1 cellular context compared by ENCODE assay signal in the genomic region with DNA sequence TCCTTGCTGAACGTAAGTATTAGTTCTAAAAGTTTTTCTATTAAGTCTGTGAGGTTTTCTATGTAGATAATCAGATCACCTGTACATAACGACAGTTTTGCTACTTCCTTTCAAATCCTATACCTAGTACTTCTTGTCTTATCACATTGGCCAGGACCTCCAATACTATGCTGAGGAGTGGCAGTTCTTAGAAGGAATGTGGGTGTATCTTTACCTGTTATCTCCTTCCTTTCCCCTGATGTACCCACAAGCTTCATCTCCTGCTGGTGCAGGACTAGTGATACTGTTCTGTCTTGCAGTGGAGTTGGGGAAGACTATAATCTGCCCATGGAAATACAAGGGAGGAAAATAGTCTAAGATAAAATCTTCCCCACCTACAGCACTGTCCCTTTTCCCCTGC.
A peak's percentile ranks its signal among the peaks of the same experiment; 100 is the strongest.
TF ChIP-seq lines count a peak whose summit lies in the region.

No MANE protein-coding gene starts in this region.

TF ChIP-seq in K562, 482 proteins besides CTCF, POLR2A, EP300 and RAD21 (continued from another document and continues in another):
- TF ChIP-seq, protein P1, sequence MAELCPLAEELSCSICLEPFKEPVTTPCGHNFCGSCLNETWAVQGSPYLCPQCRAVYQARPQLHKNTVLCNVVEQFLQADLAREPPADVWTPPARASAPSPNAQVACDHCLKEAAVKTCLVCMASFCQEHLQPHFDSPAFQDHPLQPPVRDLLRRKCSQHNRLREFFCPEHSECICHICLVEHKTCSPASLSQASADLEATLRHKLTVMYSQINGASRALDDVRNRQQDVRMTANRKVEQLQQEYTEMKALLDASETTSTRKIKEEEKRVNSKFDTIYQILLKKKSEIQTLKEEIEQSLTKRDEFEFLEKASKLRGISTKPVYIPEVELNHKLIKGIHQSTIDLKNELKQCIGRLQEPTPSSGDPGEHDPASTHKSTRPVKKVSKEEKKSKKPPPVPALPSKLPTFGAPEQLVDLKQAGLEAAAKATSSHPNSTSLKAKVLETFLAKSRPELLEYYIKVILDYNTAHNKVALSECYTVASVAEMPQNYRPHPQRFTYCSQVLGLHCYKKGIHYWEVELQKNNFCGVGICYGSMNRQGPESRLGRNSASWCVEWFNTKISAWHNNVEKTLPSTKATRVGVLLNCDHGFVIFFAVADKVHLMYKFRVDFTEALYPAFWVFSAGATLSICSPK (IDR thresholded peaks at IDR 0.05; ENCODE audit: borderline replicate concordance), result no peak
- no peak for TF ChIP-seq ZKSCAN3 (CRISPR knock-in tag; IDR thresholded peaks at IDR 0.05)
- TF ChIP-seq DPF2 (IDR thresholded peaks at IDR 0.05), result peak; percentile 35; the same call in 1 of the 2 replicates
- no peak for TF ChIP-seq KHSRP (IDR thresholded peaks at IDR 0.05)
- TF ChIP-seq, protein P2, sequence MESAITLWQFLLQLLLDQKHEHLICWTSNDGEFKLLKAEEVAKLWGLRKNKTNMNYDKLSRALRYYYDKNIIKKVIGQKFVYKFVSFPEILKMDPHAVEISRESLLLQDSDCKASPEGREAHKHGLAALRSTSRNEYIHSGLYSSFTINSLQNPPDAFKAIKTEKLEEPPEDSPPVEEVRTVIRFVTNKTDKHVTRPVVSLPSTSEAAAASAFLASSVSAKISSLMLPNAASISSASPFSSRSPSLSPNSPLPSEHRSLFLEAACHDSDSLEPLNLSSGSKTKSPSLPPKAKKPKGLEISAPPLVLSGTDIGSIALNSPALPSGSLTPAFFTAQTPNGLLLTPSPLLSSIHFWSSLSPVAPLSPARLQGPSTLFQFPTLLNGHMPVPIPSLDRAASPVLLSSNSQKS (CRISPR knock-in tag; IDR thresholded peaks at IDR 0.05), result no peak
- no peak for TF ChIP-seq CBX5 (IDR thresholded peaks at IDR 0.05; ENCODE audit: borderline replicate concordance, low read depth)
- TF ChIP-seq, protein P3, sequence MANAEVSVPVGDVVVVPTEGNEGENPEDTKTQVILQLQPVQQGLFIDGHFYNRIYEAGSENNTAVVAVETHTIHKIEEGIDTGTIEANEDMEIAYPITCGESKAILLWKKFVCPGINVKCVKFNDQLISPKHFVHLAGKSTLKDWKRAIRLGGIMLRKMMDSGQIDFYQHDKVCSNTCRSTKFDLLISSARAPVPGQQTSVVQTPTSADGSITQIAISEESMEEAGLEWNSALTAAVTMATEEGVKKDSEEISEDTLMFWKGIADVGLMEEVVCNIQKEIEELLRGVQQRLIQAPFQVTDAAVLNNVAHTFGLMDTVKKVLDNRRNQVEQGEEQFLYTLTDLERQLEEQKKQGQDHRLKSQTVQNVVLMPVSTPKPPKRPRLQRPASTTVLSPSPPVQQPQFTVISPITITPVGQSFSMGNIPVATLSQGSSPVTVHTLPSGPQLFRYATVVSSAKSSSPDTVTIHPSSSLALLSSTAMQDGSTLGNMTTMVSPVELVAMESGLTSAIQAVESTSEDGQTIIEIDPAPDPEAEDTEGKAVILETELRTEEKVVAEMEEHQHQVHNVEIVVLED (CRISPR knock-in tag; IDR thresholded peaks at IDR 0.05), result no peak
- no peak for TF ChIP-seq SMARCB1 (IDR thresholded peaks at IDR 0.05; ENCODE audit: insufficient read length, low read depth)
- TF ChIP-seq MCM5 (IDR thresholded peaks at IDR 0.05; ENCODE audit: low read depth), result no peak
- no peak for TF ChIP-seq RCOR1 (IDR thresholded peaks at IDR 0.05; ENCODE audit: borderline replicate concordance in 1 of 2, low read depth in 2 of 2, low read length in 2 of 2)
- TF ChIP-seq, protein P4, sequence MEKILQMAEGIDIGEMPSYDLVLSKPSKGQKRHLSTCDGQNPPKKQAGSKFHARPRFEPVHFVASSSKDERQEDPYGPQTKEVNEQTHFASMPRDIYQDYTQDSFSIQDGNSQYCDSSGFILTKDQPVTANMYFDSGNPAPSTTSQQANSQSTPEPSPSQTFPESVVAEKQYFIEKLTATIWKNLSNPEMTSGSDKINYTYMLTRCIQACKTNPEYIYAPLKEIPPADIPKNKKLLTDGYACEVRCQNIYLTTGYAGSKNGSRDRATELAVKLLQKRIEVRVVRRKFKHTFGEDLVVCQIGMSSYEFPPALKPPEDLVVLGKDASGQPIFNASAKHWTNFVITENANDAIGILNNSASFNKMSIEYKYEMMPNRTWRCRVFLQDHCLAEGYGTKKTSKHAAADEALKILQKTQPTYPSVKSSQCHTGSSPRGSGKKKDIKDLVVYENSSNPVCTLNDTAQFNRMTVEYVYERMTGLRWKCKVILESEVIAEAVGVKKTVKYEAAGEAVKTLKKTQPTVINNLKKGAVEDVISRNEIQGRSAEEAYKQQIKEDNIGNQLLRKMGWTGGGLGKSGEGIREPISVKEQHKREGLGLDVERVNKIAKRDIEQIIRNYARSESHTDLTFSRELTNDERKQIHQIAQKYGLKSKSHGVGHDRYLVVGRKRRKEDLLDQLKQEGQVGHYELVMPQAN (IDR thresholded peaks at IDR 0.05; ENCODE audit: borderline replicate concordance), result no peak
- no peak for TF ChIP-seq HNRNPUL1 (IDR thresholded peaks at IDR 0.05; ENCODE audit: low read length)
- TF ChIP-seq TEAD1 (CRISPR knock-in tag; IDR thresholded peaks at IDR 0.05), result no peak
- no peak for TF ChIP-seq ERF (CRISPR knock-in tag; IDR thresholded peaks at IDR 0.05)
- TF ChIP-seq, protein P5, sequence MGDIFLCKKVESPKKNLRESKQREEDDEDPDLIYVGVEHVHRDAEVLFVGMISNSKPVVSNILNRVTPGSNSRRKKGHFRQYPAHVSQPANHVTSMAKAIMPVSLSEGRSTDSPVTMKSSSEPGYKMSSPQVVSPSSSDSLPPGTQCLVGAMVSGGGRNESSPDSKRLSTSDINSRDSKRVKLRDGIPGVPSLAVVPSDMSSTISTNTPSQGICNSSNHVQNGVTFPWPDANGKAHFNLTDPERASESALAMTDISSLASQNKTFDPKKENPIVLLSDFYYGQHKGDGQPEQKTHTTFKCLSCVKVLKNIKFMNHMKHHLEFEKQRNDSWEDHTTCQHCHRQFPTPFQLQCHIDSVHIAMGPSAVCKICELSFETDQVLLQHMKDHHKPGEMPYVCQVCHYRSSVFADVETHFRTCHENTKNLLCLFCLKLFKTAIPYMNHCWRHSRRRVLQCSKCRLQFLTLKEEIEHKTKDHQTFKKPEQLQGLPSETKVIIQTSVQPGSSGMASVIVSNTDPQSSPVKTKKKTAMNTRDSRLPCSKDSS (IDR thresholded peaks at IDR 0.05; ENCODE audit: low read depth, partially characterized antibody), result no peak
- TF ChIP-seq ZNF133 (CRISPR knock-in tag; IDR thresholded peaks at IDR 0.05), result no peak
- TF ChIP-seq MYNN (IDR thresholded peaks at IDR 0.05), result no peak
- TF ChIP-seq MYNN (CRISPR knock-in tag; IDR thresholded peaks at IDR 0.05), result no peak
- no peak for TF ChIP-seq NR2C2 (CRISPR knock-in tag; IDR thresholded peaks at IDR 0.05)
- no peak for TF ChIP-seq NR2C2 (tag; IDR thresholded peaks at IDR 0.05)
- TF ChIP-seq KLF16 (IDR thresholded peaks at IDR 0.05), result no peak
- TF ChIP-seq TAL1 (IDR thresholded peaks at IDR 0.05), result 0 out of 2 replicates have a peak, but pooled peaks have one; percentile 32
- no peak for TF ChIP-seq NFATC3 (IDR thresholded peaks at IDR 0.05)
- no peak for TF ChIP-seq ETS2 (tag; IDR thresholded peaks at IDR 0.05; ENCODE audit: borderline replicate concordance, poor library complexity, severe bottlenecking)
- no peak for TF ChIP-seq SRSF7 (optimal IDR thresholded peaks at IDR 0.05; ENCODE audit: low read depth, low read length)
- TF ChIP-seq, protein P6, sequence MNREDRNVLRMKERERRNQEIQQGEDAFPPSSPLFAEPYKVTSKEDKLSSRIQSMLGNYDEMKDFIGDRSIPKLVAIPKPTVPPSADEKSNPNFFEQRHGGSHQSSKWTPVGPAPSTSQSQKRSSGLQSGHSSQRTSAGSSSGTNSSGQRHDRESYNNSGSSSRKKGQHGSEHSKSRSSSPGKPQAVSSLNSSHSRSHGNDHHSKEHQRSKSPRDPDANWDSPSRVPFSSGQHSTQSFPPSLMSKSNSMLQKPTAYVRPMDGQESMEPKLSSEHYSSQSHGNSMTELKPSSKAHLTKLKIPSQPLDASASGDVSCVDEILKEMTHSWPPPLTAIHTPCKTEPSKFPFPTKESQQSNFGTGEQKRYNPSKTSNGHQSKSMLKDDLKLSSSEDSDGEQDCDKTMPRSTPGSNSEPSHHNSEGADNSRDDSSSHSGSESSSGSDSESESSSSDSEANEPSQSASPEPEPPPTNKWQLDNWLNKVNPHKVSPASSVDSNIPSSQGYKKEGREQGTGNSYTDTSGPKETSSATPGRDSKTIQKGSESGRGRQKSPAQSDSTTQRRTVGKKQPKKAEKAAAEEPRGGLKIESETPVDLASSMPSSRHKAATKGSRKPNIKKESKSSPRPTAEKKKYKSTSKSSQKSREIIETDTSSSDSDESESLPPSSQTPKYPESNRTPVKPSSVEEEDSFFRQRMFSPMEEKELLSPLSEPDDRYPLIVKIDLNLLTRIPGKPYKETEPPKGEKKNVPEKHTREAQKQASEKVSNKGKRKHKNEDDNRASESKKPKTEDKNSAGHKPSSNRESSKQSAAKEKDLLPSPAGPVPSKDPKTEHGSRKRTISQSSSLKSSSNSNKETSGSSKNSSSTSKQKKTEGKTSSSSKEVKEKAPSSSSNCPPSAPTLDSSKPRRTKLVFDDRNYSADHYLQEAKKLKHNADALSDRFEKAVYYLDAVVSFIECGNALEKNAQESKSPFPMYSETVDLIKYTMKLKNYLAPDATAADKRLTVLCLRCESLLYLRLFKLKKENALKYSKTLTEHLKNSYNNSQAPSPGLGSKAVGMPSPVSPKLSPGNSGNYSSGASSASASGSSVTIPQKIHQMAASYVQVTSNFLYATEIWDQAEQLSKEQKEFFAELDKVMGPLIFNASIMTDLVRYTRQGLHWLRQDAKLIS (CRISPR knock-in tag; IDR thresholded peaks at IDR 0.05), result no peak
- no peak for TF ChIP-seq ZSCAN32 (CRISPR knock-in tag; IDR thresholded peaks at IDR 0.05)
- TF ChIP-seq JUND (IDR thresholded peaks at IDR 0.05; ENCODE audit: borderline replicate concordance, low read depth, low read length), result no peak
- TF ChIP-seq JUND (tag; IDR thresholded peaks at IDR 0.05; ENCODE audit: borderline replicate concordance, low read depth, low read length), result peak; percentile 30; the same call in 1 of the 3 replicates
- no peak for TF ChIP-seq RBBP5 (IDR thresholded peaks at IDR 0.05; ENCODE audit: borderline replicate concordance, insufficient read depth, low read length, poor library complexity, severe bottlenecking)
- TF ChIP-seq, protein P7, sequence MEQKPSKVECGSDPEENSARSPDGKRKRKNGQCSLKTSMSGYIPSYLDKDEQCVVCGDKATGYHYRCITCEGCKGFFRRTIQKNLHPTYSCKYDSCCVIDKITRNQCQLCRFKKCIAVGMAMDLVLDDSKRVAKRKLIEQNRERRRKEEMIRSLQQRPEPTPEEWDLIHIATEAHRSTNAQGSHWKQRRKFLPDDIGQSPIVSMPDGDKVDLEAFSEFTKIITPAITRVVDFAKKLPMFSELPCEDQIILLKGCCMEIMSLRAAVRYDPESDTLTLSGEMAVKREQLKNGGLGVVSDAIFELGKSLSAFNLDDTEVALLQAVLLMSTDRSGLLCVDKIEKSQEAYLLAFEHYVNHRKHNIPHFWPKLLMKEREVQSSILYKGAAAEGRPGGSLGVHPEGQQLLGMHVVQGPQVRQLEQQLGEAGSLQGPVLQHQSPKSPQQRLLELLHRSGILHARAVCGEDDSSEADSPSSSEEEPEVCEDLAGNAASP (IDR thresholded peaks at IDR 0.05), result no peak
- TF ChIP-seq SIN3B (IDR thresholded peaks at IDR 0.05; ENCODE audit: low read depth), result no peak
- TF ChIP-seq, protein P8, sequence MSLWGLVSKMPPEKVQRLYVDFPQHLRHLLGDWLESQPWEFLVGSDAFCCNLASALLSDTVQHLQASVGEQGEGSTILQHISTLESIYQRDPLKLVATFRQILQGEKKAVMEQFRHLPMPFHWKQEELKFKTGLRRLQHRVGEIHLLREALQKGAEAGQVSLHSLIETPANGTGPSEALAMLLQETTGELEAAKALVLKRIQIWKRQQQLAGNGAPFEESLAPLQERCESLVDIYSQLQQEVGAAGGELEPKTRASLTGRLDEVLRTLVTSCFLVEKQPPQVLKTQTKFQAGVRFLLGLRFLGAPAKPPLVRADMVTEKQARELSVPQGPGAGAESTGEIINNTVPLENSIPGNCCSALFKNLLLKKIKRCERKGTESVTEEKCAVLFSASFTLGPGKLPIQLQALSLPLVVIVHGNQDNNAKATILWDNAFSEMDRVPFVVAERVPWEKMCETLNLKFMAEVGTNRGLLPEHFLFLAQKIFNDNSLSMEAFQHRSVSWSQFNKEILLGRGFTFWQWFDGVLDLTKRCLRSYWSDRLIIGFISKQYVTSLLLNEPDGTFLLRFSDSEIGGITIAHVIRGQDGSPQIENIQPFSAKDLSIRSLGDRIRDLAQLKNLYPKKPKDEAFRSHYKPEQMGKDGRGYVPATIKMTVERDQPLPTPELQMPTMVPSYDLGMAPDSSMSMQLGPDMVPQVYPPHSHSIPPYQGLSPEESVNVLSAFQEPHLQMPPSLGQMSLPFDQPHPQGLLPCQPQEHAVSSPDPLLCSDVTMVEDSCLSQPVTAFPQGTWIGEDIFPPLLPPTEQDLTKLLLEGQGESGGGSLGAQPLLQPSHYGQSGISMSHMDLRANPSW (CRISPR knock-in tag; IDR thresholded peaks at IDR 0.05), result no peak
- TF ChIP-seq, protein P9, sequence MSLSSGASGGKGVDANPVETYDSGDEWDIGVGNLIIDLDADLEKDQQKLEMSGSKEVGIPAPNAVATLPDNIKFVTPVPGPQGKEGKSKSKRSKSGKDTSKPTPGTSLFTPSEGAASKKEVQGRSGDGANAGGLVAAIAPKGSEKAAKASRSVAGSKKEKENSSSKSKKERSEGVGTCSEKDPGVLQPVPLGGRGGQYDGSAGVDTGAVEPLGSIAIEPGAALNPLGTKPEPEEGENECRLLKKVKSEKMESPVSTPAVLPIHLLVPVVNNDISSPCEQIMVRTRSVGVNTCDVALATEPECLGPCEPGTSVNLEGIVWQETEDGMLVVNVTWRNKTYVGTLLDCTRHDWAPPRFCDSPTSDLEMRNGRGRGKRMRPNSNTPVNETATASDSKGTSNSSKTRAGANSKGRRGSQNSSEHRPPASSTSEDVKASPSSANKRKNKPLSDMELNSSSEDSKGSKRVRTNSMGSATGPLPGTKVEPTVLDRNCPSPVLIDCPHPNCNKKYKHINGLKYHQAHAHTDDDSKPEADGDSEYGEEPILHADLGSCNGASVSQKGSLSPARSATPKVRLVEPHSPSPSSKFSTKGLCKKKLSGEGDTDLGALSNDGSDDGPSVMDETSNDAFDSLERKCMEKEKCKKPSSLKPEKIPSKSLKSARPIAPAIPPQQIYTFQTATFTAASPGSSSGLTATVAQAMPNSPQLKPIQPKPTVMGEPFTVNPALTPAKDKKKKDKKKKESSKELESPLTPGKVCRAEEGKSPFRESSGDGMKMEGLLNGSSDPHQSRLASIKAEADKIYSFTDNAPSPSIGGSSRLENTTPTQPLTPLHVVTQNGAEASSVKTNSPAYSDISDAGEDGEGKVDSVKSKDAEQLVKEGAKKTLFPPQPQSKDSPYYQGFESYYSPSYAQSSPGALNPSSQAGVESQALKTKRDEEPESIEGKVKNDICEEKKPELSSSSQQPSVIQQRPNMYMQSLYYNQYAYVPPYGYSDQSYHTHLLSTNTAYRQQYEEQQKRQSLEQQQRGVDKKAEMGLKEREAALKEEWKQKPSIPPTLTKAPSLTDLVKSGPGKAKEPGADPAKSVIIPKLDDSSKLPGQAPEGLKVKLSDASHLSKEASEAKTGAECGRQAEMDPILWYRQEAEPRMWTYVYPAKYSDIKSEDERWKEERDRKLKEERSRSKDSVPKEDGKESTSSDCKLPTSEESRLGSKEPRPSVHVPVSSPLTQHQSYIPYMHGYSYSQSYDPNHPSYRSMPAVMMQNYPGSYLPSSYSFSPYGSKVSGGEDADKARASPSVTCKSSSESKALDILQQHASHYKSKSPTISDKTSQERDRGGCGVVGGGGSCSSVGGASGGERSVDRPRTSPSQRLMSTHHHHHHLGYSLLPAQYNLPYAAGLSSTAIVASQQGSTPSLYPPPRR (CRISPR knock-in tag; IDR thresholded peaks at IDR 0.05; ENCODE audit: borderline replicate concordance), result no peak
- TF ChIP-seq ZNF140 (CRISPR knock-in tag; IDR thresholded peaks at IDR 0.05), result no peak
- no peak for TF ChIP-seq FOXP1 (CRISPR knock-in tag; IDR thresholded peaks at IDR 0.05)
- TF ChIP-seq ESRRB (CRISPR knock-in tag; IDR thresholded peaks at IDR 0.05; ENCODE audit: borderline replicate concordance), result no peak
- TF ChIP-seq CREBBP (IDR thresholded peaks at IDR 0.05; ENCODE audit: low read depth, low read length), result no peak
